15 cellular contexts compared by ENCODE assay signal in the genomic region with DNA sequence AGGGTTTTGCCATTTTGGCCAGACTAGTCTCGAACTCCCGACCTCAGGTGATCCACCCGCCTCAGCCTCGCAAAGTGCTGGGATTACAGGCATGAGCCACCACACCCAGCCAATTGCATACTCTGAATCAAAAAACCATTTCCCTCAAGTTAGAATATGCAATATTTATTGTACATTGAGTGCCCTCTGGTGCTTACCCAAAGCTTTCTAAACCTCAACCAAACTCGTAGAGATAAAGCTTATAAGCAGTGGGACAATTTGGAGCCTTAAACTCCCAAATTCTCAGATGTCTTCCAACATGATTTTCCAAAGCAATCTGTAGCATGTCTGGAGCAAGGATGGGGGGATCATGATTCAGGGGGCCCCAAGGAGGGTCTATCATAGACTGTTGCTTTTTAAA. TPM values are rescaled to one million over a fixed set of nuclear protein-coding genes. Genes with fewer than 3 reads are reported as not detected.
DNase-seq lines count a peak whose midpoint lies in the region; ATAC-seq and TF ChIP-seq lines count a peak whose summit lies in the region.
"Had no signal": no experiment of that assay in that cellular context is flagged by ENCODE, and none has a peak within 500 bp of the region (broad histone marks: within the 10 kb centered on the region; RNA-seq: fewer than 3 reads in every experiment).

No MANE protein-coding gene starts in this region.

- H4K20me1 ChIP-seq in DND-41 (ENCODE audit: insufficient read depth, low read length): peaks cover 12% of the 10 kb centered on the region; the same call in 1 of the 2 replicates
- H4K20me1 ChIP-seq: BLaER1 had no signal

- no peaks in the 10 kb centered on the region for H3K27me3 Mint-ChIP-seq in CD4-positive, CD25-positive, alpha-beta regulatory T cell

- no peaks in the 10 kb centered on the region for H3K9me3 Mint-ChIP-seq in CD4-positive, CD25-positive, alpha-beta regulatory T cell

- no peaks in the 10 kb centered on the region for H3K9me3 ChIP-seq in CD4-positive, CD25-positive, alpha-beta regulatory T cell (ENCODE audit: control insufficient read depth in 2 of 2, low read length in 2 of 2)
- H3K9me3 ChIP-seq in DND-41 (ENCODE audit: insufficient read depth, low read length, severe bottlenecking): no peaks in the 10 kb centered on the region
- H3K9me3 ChIP-seq in SK-N-MC (ENCODE audit: low read depth, low read length): no peaks in the 10 kb centered on the region
- H3K9me3 ChIP-seq: BLaER1, lower lobe of right lung, SJSA1 had no signal

- peaks cover 12% of the 10 kb centered on the region for H3K36me3 Mint-ChIP-seq in CD4-positive, CD25-positive, alpha-beta regulatory T cell

- no peak overlapping the region for H2AFZ ChIP-seq in DND-41 (ENCODE audit: low read depth, low read length)

- H3K27ac Mint-ChIP-seq in CD4-positive, CD25-positive, alpha-beta regulatory T cell: peak overlapping the region in 2 of 3 donors; percentile 9 to 71

- no peak overlapping the region for H3K27ac ChIP-seq in CD4-positive, CD25-positive, alpha-beta regulatory T cell (ENCODE audit: insufficient read depth, low read length, poor library complexity, severe bottlenecking)
- H3K27ac ChIP-seq in DND-41 (ENCODE audit: low read length) (no peak overlapping the region), SK-N-MC (peak overlapping the region; percentile 99), foreskin keratinocyte (no peak overlapping the region)
- H3K27ac ChIP-seq: BLaER1, lower lobe of right lung, SJSA1 had no signal

- no peak for ATAC-seq in CD4-positive, CD25-positive, alpha-beta regulatory T cell (ENCODE audit: low read depth in 2 of 2)
- no peak for ATAC-seq in DND-41 (ENCODE audit: insufficient read depth, low read depth)
- ATAC-seq in foreskin keratinocyte: no peak
- no peak for ATAC-seq in HG02973 (IDR thresholded peaks at IDR 0.05; ENCODE audit: unreplicated experiment)
- no peak for ATAC-seq in HG03354 (IDR thresholded peaks at IDR 0.05; ENCODE audit: poor library complexity, severe bottlenecking, unreplicated experiment)

- no peak overlapping the region for H3K4me2 ChIP-seq in DND-41 (ENCODE audit: insufficient read depth, low read length)
- H3K4me2 ChIP-seq: BLaER1 had no signal

- H3K4me3 Mint-ChIP-seq in CD4-positive, CD25-positive, alpha-beta regulatory T cell: no peak overlapping the region

- TF ChIP-seq CTCF in DND-41 (IDR thresholded peaks at IDR 0.05; ENCODE audit: borderline replicate concordance, extremely low read depth, low read length, poor library complexity, severe bottlenecking) (peak; percentile 5), foreskin keratinocyte (conservative IDR thresholded peaks at IDR 0.05) (peak; percentile 17)

- no peak overlapping the region for H3K4me3 ChIP-seq in CD4-positive, CD25-positive, alpha-beta regulatory T cell (ENCODE audit: low read depth, low read length)
- H3K4me3 ChIP-seq in DND-41 (ENCODE audit: low read depth in 1 of 2, low read length in 2 of 2) (no peak overlapping the region), SK-N-MC (peak overlapping the region; percentile 71)
- H3K4me3 ChIP-seq: BLaER1, lower lobe of right lung, SJSA1 had no signal

- no peaks in the 10 kb centered on the region for H3K4me1 ChIP-seq in CD4-positive, CD25-positive, alpha-beta regulatory T cell (ENCODE audit: control insufficient read depth, insufficient read depth, low read length, poor library complexity, severe bottlenecking)
- H3K4me1 ChIP-seq in DND-41 (ENCODE audit: insufficient read depth, low read length): no peaks in the 10 kb centered on the region
- H3K4me1 ChIP-seq in foreskin keratinocyte: no peaks in the 10 kb centered on the region
- H3K4me1 ChIP-seq: lower lobe of right lung had no signal

- no peaks in the 10 kb centered on the region for H3K79me2 ChIP-seq in DND-41 (ENCODE audit: insufficient read depth, low read length)

- DNase-seq in CD4-positive, CD25-positive, alpha-beta regulatory T cell: no peak
- DNase-seq in DND-41 (no peak), SK-N-MC (ENCODE audit: low read depth, low spot score) (peak; percentile 51), foreskin keratinocyte (no peak), LoVo (ENCODE audit: low spot score) (no peak)
- DNase-seq: activated CD4-positive, alpha-beta T cell treated with anti-CD3 and anti-CD28 coated beads, Interleukin-2, amount 50 U/mL, for 1 hour; cortex of kidney; Kasumi-1; lower lobe of right lung; NCI-H1694 treated with DMSO at 0.1 percent for 48 hours; NCI-H510A had no signal

- H3K4me1 Mint-ChIP-seq in CD4-positive, CD25-positive, alpha-beta regulatory T cell: peaks cover 0 to 16% (median 0%) of the 10 kb centered on the region in 4 donors

- H3K9ac ChIP-seq in DND-41 (ENCODE audit: low read depth, low read length) (no peak overlapping the region), SK-N-MC (ENCODE audit: insufficient read length) (peak overlapping the region; percentile 74)
- H3K9ac ChIP-seq: BLaER1 had no signal

- H3K27me3 ChIP-seq in CD4-positive, CD25-positive, alpha-beta regulatory T cell (ENCODE audit: control insufficient read depth, insufficient read depth, low read length): no peaks in the 10 kb centered on the region
- no peaks in the 10 kb centered on the region for H3K27me3 ChIP-seq in DND-41 (ENCODE audit: insufficient read depth, low read length, poor library complexity)
- H3K27me3 ChIP-seq in foreskin keratinocyte: no peaks in the 10 kb centered on the region
- H3K27me3 ChIP-seq: BLaER1, SJSA1 had no signal

- H3K36me3 ChIP-seq in CD4-positive, CD25-positive, alpha-beta regulatory T cell (ENCODE audit: control insufficient read depth, insufficient read depth, low read length): no peaks in the 10 kb centered on the region
- H3K36me3 ChIP-seq in DND-41 (ENCODE audit: insufficient read depth, low read length) (peaks cover 6% of the 10 kb centered on the region; the same call in 1 of the 2 replicates), SK-N-MC (ENCODE audit: insufficient read depth, low read length) (peaks cover 37% of the 10 kb centered on the region)
- H3K36me3 ChIP-seq: lower lobe of right lung had no signal

RNA-seq across cellular contexts. Expression of a gene that starts 22.4 kb away (rescaled TPM):
- total RNA-seq in CD4-positive, CD25-positive, alpha-beta regulatory T cell: 7.1 TPM
- 1 to 10 TPM; 2.4 to 2.5 (median 2.5) TPM for polyA plus RNA-seq in CD4-positive, CD25-positive, alpha-beta regulatory T cell
- 1.9 and 2.1 TPM in 2 replicates for total RNA-seq in foreskin keratinocyte
- 1.9 and 2.3 TPM in 2 replicates for polyA plus RNA-seq in foreskin keratinocyte
